In genomic region chr15:79358069-79358468, GRCh38 we compare ENCODE assay signal across 20 cellular contexts.
"Had no signal": no experiment of that assay in that cellular context is flagged by ENCODE, and none has a peak within 500 bp of the region (broad histone marks: within the 10 kb centered on the region; RNA-seq: fewer than 3 reads in every experiment).

No MANE protein-coding gene starts in this region.

- H3K4me1 ChIP-seq: esophagus squamous epithelium, gastrocnemius medialis, heart left ventricle, left lung, lower lobe of right lung had no signal

- H3K4me3 Mint-ChIP-seq: immature natural killer cell, mesothelial cell of epicardium had no signal

- H3K27me3 ChIP-seq: dorsolateral prefrontal cortex, esophagus squamous epithelium, gastrocnemius medialis, heart left ventricle, hepatocyte, left lung had no signal

- H3K36me3 ChIP-seq: esophagus squamous epithelium, gastrocnemius medialis, heart left ventricle, left lung, lower lobe of right lung had no signal

- ATAC-seq: gastrocnemius medialis, heart left ventricle, left cardiac atrium, left lung, left ventricle myocardium superior, mucosa of descending colon had no signal

- H3K27ac Mint-ChIP-seq: immature natural killer cell, mesothelial cell of epicardium had no signal

- DNase-seq: dermis blood vessel endothelial cell; dorsolateral prefrontal cortex; effector CD4-positive, alpha-beta T cell; effector memory CD4-positive, alpha-beta T cell; esophagus squamous epithelium; foreskin fibroblast; foreskin melanocyte; gastrocnemius medialis; heart left ventricle; hypothalamus; immature natural killer cell; left cardiac atrium; left lung; left ventricle myocardium superior; lower lobe of right lung; mesenchymal stem cell; mucosa of descending colon had no signal

- H3K27ac ChIP-seq: coronary artery, dorsolateral prefrontal cortex, esophagus squamous epithelium, gastrocnemius medialis, heart left ventricle, hepatocyte, left lung, lower lobe of right lung had no signal

- H3K4me1 Mint-ChIP-seq: immature natural killer cell, mesothelial cell of epicardium had no signal

- H3K9me3 ChIP-seq: esophagus squamous epithelium, gastrocnemius medialis, heart left ventricle, left lung, lower lobe of right lung, mucosa of descending colon had no signal

- H3K4me3 ChIP-seq: coronary artery, dorsolateral prefrontal cortex, esophagus squamous epithelium, gastrocnemius medialis, heart left ventricle, hepatocyte, left lung, lower lobe of right lung, mucosa of descending colon had no signal
